10 cellular contexts compared by ENCODE assay signal in the genomic region with DNA sequence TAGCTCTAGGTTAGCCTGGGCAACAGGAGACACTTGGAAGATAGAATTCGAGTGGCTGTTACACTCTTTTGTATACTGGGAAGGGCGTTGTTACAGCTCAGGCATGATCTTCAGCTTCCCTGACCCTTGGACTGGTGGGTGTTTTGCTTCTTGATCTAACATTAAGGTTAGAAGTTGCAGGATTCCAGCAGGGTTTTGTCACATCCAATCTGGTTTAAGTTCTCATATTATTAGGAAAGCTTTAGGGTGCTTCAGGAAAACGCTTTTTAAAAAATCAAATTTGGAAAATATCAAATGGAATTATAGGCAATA. TPM values are rescaled to one million over a fixed set of nuclear protein-coding genes. Genes with fewer than 3 reads are reported as not detected.
DNase-seq lines count a peak whose midpoint lies in the region; ATAC-seq, FAIRE-seq and TF ChIP-seq lines count a peak whose summit lies in the region.
"Not testable (repeated sequence)": the region's sequence is repeated elsewhere in the genome, so short reads cannot be mapped to it uniquely, and the experiment has no call there.
"Had no signal": no experiment of that assay in that cellular context is flagged by ENCODE, and none has a peak within 500 bp of the region (broad histone marks: within the 10 kb centered on the region; RNA-seq: fewer than 3 reads in every experiment).

No MANE protein-coding gene starts in this region.

- H3K9me3 ChIP-seq in Caco-2; OCI-LY3 (ENCODE audit: insufficient read depth, low read length); astrocyte (ENCODE audit: insufficient read depth, low read depth, low read length); cardiac muscle cell (ENCODE audit: low read depth); naive thymus-derived CD4-positive, alpha-beta T cell (ENCODE audit: control insufficient read depth in 2 of 3, low read length in 3 of 3): not testable (repeated sequence)

- POLR2A ChIA-PET in Caco-2 (lab: Charles Lee) (interaction anchor here (4.1 kb wide), 1 partner anchor 13 kb away, joined by 88 read pairs; no protein-coding TSS in a partner anchor), activated B cell treated with CpG ODN at 0.5 μM for 24 hours (lab: Charles Lee) (interaction anchor here (1.3 to 8.4 kb wide), 6 partner anchors 14 to 770 kb away, joined by 3 to 394 read pairs (median 15); a partner anchor contains a TSS)
- POLR2A ChIA-PET in naive thymus-derived CD4-positive, alpha-beta T cell (lab: Charles Lee), result interaction anchor here (7.9 kb wide), 1 partner anchor 13 kb away, joined by 109 read pairs; no protein-coding TSS in a partner anchor

- not testable (repeated sequence) for H3K27me3 Mint-ChIP-seq in Caco-2 (ENCODE audit: insufficient read depth, unreplicated experiment); activated B cell treated with CpG ODN at 0.5 μM for 24 hours; astrocyte (ENCODE audit: low read depth, unreplicated experiment); naive thymus-derived CD4-positive, alpha-beta T cell; stimulated activated naive B cell treated with anti-CD40 and anti-IgM and Interleukin-4, amounts not matched to agents 10 μg/mL and 1 μg/mL and 100 μg/mL, for 72 hours

- not testable (repeated sequence) for FAIRE-seq in astrocyte (lab: Jason Lieb, UNC)

- not testable (repeated sequence) for H4K20me1 ChIP-seq in OCI-LY3 (ENCODE audit: insufficient read depth, low read length); astrocyte (ENCODE audit: insufficient read depth, low read length)

- H3K4me2 ChIP-seq in OCI-LY3 (ENCODE audit: low read length), result peak overlapping the region; percentile 52
- H3K4me2 ChIP-seq in astrocyte (ENCODE audit: low read length), result not testable (repeated sequence)

- not testable (repeated sequence) for TF ChIP-seq CTCF in Caco-2 (IDR thresholded peaks at IDR 0.05; ENCODE audit: insufficient read depth in 1 of 2, low read depth in 1 of 2, low read length in 1 of 2, severe bottlenecking in 1 of 2, unreplicated experiment in 1 of 2); OCI-LY3 (IDR thresholded peaks at IDR 0.05; ENCODE audit: low read depth, low read length); activated B cell treated with CpG ODN at 0.5 μM for 24 hours (IDR thresholded peaks at IDR 0.05); astrocyte (IDR thresholded peaks at IDR 0.05; ENCODE audit: insufficient read depth, low read depth, low read length); cardiac muscle cell (IDR thresholded peaks at IDR 0.05; ENCODE audit: low read depth, low read length)

- H3K27ac ChIP-seq in OCI-LY3 (ENCODE audit: low read length) (peak overlapping the region; percentile 19; the same call in 1 of the 2 replicates), cardiac muscle cell (peak overlapping the region; percentile 5)
- H3K27ac ChIP-seq in astrocyte (ENCODE audit: low read depth, low read length); naive thymus-derived CD4-positive, alpha-beta T cell (ENCODE audit: low read depth, low read length): not testable (repeated sequence)

- H3K36me3 ChIP-seq in Caco-2 (ENCODE audit: control insufficient read depth, insufficient read depth, low read length); OCI-LY3 (replicated peaks; ENCODE audit: low read depth, low read length); astrocyte (ENCODE audit: insufficient read depth, low read length); cardiac muscle cell; naive thymus-derived CD4-positive, alpha-beta T cell (ENCODE audit: control insufficient read depth in 2 of 3, insufficient read depth in 3 of 3, low read length in 3 of 3): not testable (repeated sequence)

- CTCF ChIA-PET in Caco-2 (lab: Charles Lee); activated B cell treated with CpG ODN at 0.5 μM for 24 hours (lab: Charles Lee): not testable (repeated sequence)
- CTCF ChIA-PET in naive thymus-derived CD4-positive, alpha-beta T cell (lab: Charles Lee), result interaction anchor here (2.0 kb wide), 1 partner anchor 13 kb away, joined by 5 read pairs; no protein-coding TSS in a partner anchor

- H2AFZ ChIP-seq in OCI-LY3 (ENCODE audit: low read depth, low read length); astrocyte (ENCODE audit: low read depth, low read length): not testable (repeated sequence)

- H3K4me1 Mint-ChIP-seq in Caco-2 (ENCODE audit: low read depth, unreplicated experiment), result peaks cover 14% of the 10 kb centered on the region
- peaks cover 22% of the 10 kb centered on the region for H3K4me1 Mint-ChIP-seq in activated B cell treated with CpG ODN at 0.5 μM for 24 hours
- peaks cover 11% of the 10 kb centered on the region for H3K4me1 Mint-ChIP-seq in astrocyte (ENCODE audit: low read depth, unreplicated experiment)
- peaks cover 6 to 43% (median 37%) of the 10 kb centered on the region in 7 donors for H3K4me1 Mint-ChIP-seq in naive thymus-derived CD4-positive, alpha-beta T cell
- H3K4me1 Mint-ChIP-seq in stimulated activated naive B cell treated with anti-CD40 and anti-IgM and Interleukin-4, amounts not matched to agents 10 μg/mL and 1 μg/mL and 100 μg/mL, for 72 hours, result peaks cover 14 to 35% of the 10 kb centered on the region in 2 donors

- H3K27ac Mint-ChIP-seq in Caco-2 (ENCODE audit: unreplicated experiment) (peak overlapping the region; percentile 11), activated B cell treated with CpG ODN at 0.5 μM for 24 hours (peak overlapping the region; percentile 59)
- not testable (repeated sequence) for H3K27ac Mint-ChIP-seq in astrocyte (ENCODE audit: unreplicated experiment)
- peak overlapping the region in 6 of 9 donors; percentile 1 to 62 (median 32) for H3K27ac Mint-ChIP-seq in naive thymus-derived CD4-positive, alpha-beta T cell
- H3K27ac Mint-ChIP-seq in stimulated activated naive B cell treated with anti-CD40 and anti-IgM and Interleukin-4, amounts not matched to agents 10 μg/mL and 1 μg/mL and 100 μg/mL, for 72 hours, result peak overlapping the region; percentile 81

- not testable (repeated sequence) for H3K27me3 ChIP-seq in Caco-2 (replicated peaks; ENCODE audit: control insufficient read depth, insufficient read depth, low read length); OCI-LY3 (ENCODE audit: low read depth, low read length); astrocyte (ENCODE audit: insufficient read depth, low read length); cardiac muscle cell; naive thymus-derived CD4-positive, alpha-beta T cell (ENCODE audit: control insufficient read depth in 2 of 2, insufficient read depth in 2 of 2, low read length in 2 of 2)

- not testable (repeated sequence) for H3K9ac ChIP-seq in OCI-LY3 (ENCODE audit: low read length); astrocyte (ENCODE audit: low read length)

- not testable (repeated sequence) for ATAC-seq in activated B cell treated with CpG ODN at 0.5 μM for 24 hours (ENCODE audit: low read depth); naive thymus-derived CD4-positive, alpha-beta T cell; stimulated activated naive B cell treated with anti-CD40 and anti-IgM and Interleukin-4, amounts not matched to agents 10 μg/mL and 1 μg/mL and 100 μg/mL, for 72 hours (replicated peaks)

- H3K9me3 Mint-ChIP-seq in Caco-2 (ENCODE audit: unreplicated experiment); activated B cell treated with CpG ODN at 0.5 μM for 24 hours; astrocyte (ENCODE audit: unreplicated experiment); naive thymus-derived CD4-positive, alpha-beta T cell; stimulated activated naive B cell treated with anti-CD40 and anti-IgM and Interleukin-4, amounts not matched to agents 10 μg/mL and 1 μg/mL and 100 μg/mL, for 72 hours: not testable (repeated sequence)

- H3K4me3 ChIP-seq in Caco-2 (ENCODE audit: low read depth, low read length); astrocyte (ENCODE audit: insufficient read depth, low read depth, low read length); cardiac muscle cell; naive thymus-derived CD4-positive, alpha-beta T cell (ENCODE audit: low read length): not testable (repeated sequence)
- peak overlapping the region; percentile 29 for H3K4me3 ChIP-seq in OCI-LY3 (ENCODE audit: low read length)

- DNase-seq in Caco-2, result peak; percentile 38 to 44
- not testable (repeated sequence) for DNase-seq in activated B cell treated with CpG ODN at 0.5 μM for 24 hours; astrocyte (ENCODE audit: low read depth); cardiac muscle cell (ENCODE audit: low read depth in 1 of 2, low spot score in 1 of 2); naive thymus-derived CD4-positive, alpha-beta T cell; stimulated activated naive B cell treated with anti-CD40 and anti-IgM and Interleukin-4, amounts not matched to agents 10 μg/mL and 1 μg/mL and 100 μg/mL, for 72 hours

- peaks cover 32% of the 10 kb centered on the region for H3K4me1 ChIP-seq in Caco-2
- H3K4me1 ChIP-seq in OCI-LY3 (ENCODE audit: low read length), result peaks cover 40% of the 10 kb centered on the region
- not testable (repeated sequence) for H3K4me1 ChIP-seq in astrocyte (ENCODE audit: insufficient read depth, low read length); cardiac muscle cell (ENCODE audit: low read depth); naive thymus-derived CD4-positive, alpha-beta T cell (ENCODE audit: control insufficient read depth in 2 of 2, insufficient read depth in 2 of 2, low read length in 2 of 2)

- BruUV-seq in Caco-2 (replicated peaks; lab: Mats Ljungman, UMichigan), result not testable (repeated sequence)

- H3K4me3 Mint-ChIP-seq in Caco-2 (ENCODE audit: unreplicated experiment), result peak overlapping the region; percentile 62
- not testable (repeated sequence) for H3K4me3 Mint-ChIP-seq in activated B cell treated with CpG ODN at 0.5 μM for 24 hours
- peak overlapping the region; percentile 9 for H3K4me3 Mint-ChIP-seq in astrocyte (ENCODE audit: unreplicated experiment)
- H3K4me3 Mint-ChIP-seq in naive thymus-derived CD4-positive, alpha-beta T cell, result peak overlapping the region in 6 of 10 donors; percentile 4 to 45 (median 30)
- peak overlapping the region in 1 of 2 donors; percentile 1 for H3K4me3 Mint-ChIP-seq in stimulated activated naive B cell treated with anti-CD40 and anti-IgM and Interleukin-4, amounts not matched to agents 10 μg/mL and 1 μg/mL and 100 μg/mL, for 72 hours

- intact Hi-C loops in Caco-2 (cut with micrococcal nuclease; ENCODE audit: unreplicated experiment); activated B cell treated with CpG ODN at 0.5 μM for 24 hours (cut with micrococcal nuclease); naive thymus-derived CD4-positive, alpha-beta T cell (cut with micrococcal nuclease): not testable (repeated sequence)

- peaks cover 14% of the 10 kb centered on the region for H3K36me3 Mint-ChIP-seq in Caco-2 (ENCODE audit: insufficient read depth, unreplicated experiment)
- not testable (repeated sequence) for H3K36me3 Mint-ChIP-seq in activated B cell treated with CpG ODN at 0.5 μM for 24 hours (ENCODE audit: low read depth); astrocyte (ENCODE audit: low read depth, unreplicated experiment); naive thymus-derived CD4-positive, alpha-beta T cell; stimulated activated naive B cell treated with anti-CD40 and anti-IgM and Interleukin-4, amounts not matched to agents 10 μg/mL and 1 μg/mL and 100 μg/mL, for 72 hours

- H3K79me2 ChIP-seq in OCI-LY3 (ENCODE audit: low read length); astrocyte (ENCODE audit: insufficient read depth, low read length): not testable (repeated sequence)

RNA-seq across cellular contexts. Expression of a gene that starts 29.1 kb away (rescaled TPM):
- total RNA-seq in Caco-2 (2022), result not detected in 2 replicates
- total RNA-seq in activated B cell treated with CpG ODN at 0.5 μM for 24 hours, result not detected in 2 replicates
- total RNA-seq in astrocyte, result not detected in 2 replicates
- 0.18 TPM in 1 of 2 replicates, not detected in the other for total RNA-seq in cardiac muscle cell
- not detected in 2 replicates for polyA plus RNA-seq in cardiac muscle cell
- not detected for total RNA-seq in naive thymus-derived CD4-positive, alpha-beta T cell
- not detected for polyA plus RNA-seq in naive thymus-derived CD4-positive, alpha-beta T cell
- total RNA-seq: G401, GM12878, H4 had no signal
- polyA plus RNA-seq: GM12878 had no signal

RNA-seq across cellular contexts. Expression of a gene that starts 54.2 kb away (rescaled TPM):
- total RNA-seq in Caco-2 (2022) (27.5 and 38.6 TPM in 2 replicates), activated B cell treated with CpG ODN at 0.5 μM for 24 hours (300 and 306 TPM in 2 replicates), astrocyte (157 and 217 TPM in 2 replicates), cardiac muscle cell (190 and 260 TPM in 2 replicates)
- polyA plus RNA-seq in cardiac muscle cell, result 172 and 303 TPM in 2 replicates
- total RNA-seq in naive thymus-derived CD4-positive, alpha-beta T cell, result 1,000 to 10,000 TPM in 1 of 5 experiments, 100 to 1,000 TPM in 4; 498 to 1,101 (median 659) TPM
- polyA plus RNA-seq in naive thymus-derived CD4-positive, alpha-beta T cell, result 1,000 to 10,000 TPM; 3,808 to 5,430 TPM
